ENCODE assay signal across 18 cellular contexts in the genomic region with DNA sequence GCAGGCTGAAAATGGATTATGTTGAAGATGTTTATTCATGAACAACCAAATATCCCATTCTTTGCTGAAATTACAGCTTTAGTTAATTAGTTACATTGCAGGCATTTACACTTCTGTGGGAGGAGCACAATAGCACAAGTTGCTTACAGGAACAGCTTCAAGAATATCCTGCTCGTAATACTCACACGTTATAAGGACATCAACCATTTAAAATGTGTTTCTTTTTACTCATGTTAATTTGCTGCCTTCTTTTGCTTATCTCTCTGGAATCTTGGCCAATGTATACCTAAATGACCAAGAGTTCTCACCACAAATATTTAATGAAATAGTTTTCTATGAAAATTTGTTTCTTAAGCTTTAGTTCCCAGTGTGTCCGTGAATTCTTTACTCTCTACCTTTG.
"Had no signal": no experiment of that assay in that cellular context is flagged by ENCODE, and none has a peak within 500 bp of the region (broad histone marks: within the 10 kb centered on the region; RNA-seq: fewer than 3 reads in every experiment).

No MANE protein-coding gene starts in this region.

- H3K4me1 Mint-ChIP-seq: activated naive CD8-positive, alpha-beta T cell treated with anti-CD3 and anti-CD28 coated beads, Interleukin-2, amount 10 ng/mL, durations not matched to agents 7 days and 5 days; naive thymus-derived CD8-positive, alpha-beta T cell; stimulated activated naive CD8-positive, alpha-beta T cell treated with anti-CD3 and anti-CD28 coated beads, Interleukin-15, amount 100 ng/mL, for 72 hours had no signal

- H3K36me3 Mint-ChIP-seq: activated naive CD8-positive, alpha-beta T cell treated with anti-CD3 and anti-CD28 coated beads, Interleukin-2, amount 10 ng/mL, durations not matched to agents 7 days and 5 days; naive thymus-derived CD8-positive, alpha-beta T cell had no signal

- H3K27ac Mint-ChIP-seq: activated naive CD8-positive, alpha-beta T cell treated with anti-CD3 and anti-CD28 coated beads, Interleukin-2, amount 10 ng/mL, durations not matched to agents 7 days and 5 days; naive thymus-derived CD8-positive, alpha-beta T cell; stimulated activated naive CD8-positive, alpha-beta T cell treated with anti-CD3 and anti-CD28 coated beads, Interleukin-15, amount 100 ng/mL, for 72 hours had no signal

- H3K4me3 Mint-ChIP-seq: activated naive CD8-positive, alpha-beta T cell treated with anti-CD3 and anti-CD28 coated beads, Interleukin-2, amount 10 ng/mL, durations not matched to agents 7 days and 5 days; naive thymus-derived CD8-positive, alpha-beta T cell; stimulated activated naive CD8-positive, alpha-beta T cell treated with anti-CD3 and anti-CD28 coated beads, Interleukin-15, amount 100 ng/mL, for 72 hours had no signal

- H3K27me3 Mint-ChIP-seq: activated naive CD8-positive, alpha-beta T cell treated with anti-CD3 and anti-CD28 coated beads, Interleukin-2, amount 10 ng/mL, durations not matched to agents 7 days and 5 days; naive thymus-derived CD8-positive, alpha-beta T cell; stimulated activated naive CD8-positive, alpha-beta T cell treated with anti-CD3 and anti-CD28 coated beads, Interleukin-15, amount 100 ng/mL, for 72 hours had no signal

- H3K4me3 ChIP-seq: ascending aorta, coronary artery, heart left ventricle, left ventricle myocardium inferior, testis, upper lobe of left lung had no signal

- DNase-seq: activated CD4-positive, alpha-beta T cell treated with anti-CD3 and anti-CD28 coated beads for 1 hour; activated CD4-positive, alpha-beta T cell treated with anti-CD3 and anti-CD28 coated beads, Interleukin-2, amount 50 U/mL, for 4 hours; activated naive CD4-positive, alpha-beta T cell; activated naive CD8-positive, alpha-beta T cell treated with anti-CD3 and anti-CD28 coated beads, Interleukin-2, amount 10 ng/mL, durations not matched to agents 7 days and 5 days; activated T-cell treated with anti-CD3 and anti-CD28 coated beads for 4 hours; effector CD4-positive, alpha-beta T cell; foreskin keratinocyte; heart left ventricle; left ventricle myocardium inferior; naive thymus-derived CD8-positive, alpha-beta T cell; stimulated activated CD4-positive, alpha-beta T cell treated with anti-CD3 and anti-CD28 coated beads, Interleukin-1b, Interleukin-23, amount 100 ng/mL, for 48 hours; stimulated activated naive CD8-positive, alpha-beta T cell treated with anti-CD3 and anti-CD28 coated beads, Interleukin-15, amount 100 ng/mL, for 72 hours; T1000; testis; upper lobe of left lung had no signal

- FAIRE-seq: islet of Langerhans had no signal
